ENCODE assay signal across 16 cellular contexts in the genomic region with DNA sequence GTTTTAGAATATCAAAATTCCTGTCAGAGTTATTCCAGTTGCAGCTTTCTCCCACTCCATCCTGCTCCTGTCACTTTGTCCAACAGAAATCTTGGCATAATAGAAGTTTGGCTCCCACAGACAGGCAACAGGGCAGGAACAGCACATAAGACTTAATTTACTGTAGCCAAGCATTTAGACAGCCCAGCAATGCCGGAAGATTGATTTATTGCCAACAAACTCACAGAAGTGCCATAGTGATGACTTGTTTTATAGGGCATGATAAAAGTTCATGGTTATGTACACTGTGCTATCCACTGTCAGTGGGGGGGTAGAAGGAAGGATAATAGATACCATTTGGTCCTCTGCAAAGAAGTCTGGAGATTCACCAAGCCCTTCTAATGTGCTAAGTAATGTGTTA.
DNase-seq lines count a peak whose midpoint lies in the region; ATAC-seq and TF ChIP-seq lines count a peak whose summit lies in the region.
"Had no signal": no experiment of that assay in that cellular context is flagged by ENCODE, and none has a peak within 500 bp of the region (broad histone marks: within the 10 kb centered on the region; RNA-seq: fewer than 3 reads in every experiment).

No MANE protein-coding gene starts in this region.

- H3K4me3 ChIP-seq in heart left ventricle (no peak overlapping the region), foreskin fibroblast (ENCODE audit: low read depth in 1 of 2, low read length in 2 of 2) (no peak overlapping the region)
- H3K4me3 ChIP-seq: sigmoid colon had no signal

- intact Hi-C loops in heart left ventricle (cut with DNase I) = no loop called here
- intact Hi-C loops in cardiac septum (cut with DNase I) = no loop called here

- TF ChIP-seq CTCF in heart left ventricle (IDR thresholded peaks at IDR 0.05) (no peak), foreskin fibroblast (IDR thresholded peaks at IDR 0.05; ENCODE audit: low read depth, low read length) (no peak)

- H3K27me3 ChIP-seq in heart left ventricle = no peaks in the 10 kb centered on the region
- H3K27me3 ChIP-seq: sigmoid colon had no signal

- no peaks in the 10 kb centered on the region for H3K36me3 ChIP-seq in heart left ventricle
- H3K36me3 ChIP-seq: sigmoid colon had no signal

- H3K27ac ChIP-seq in heart left ventricle = no peak overlapping the region
- H3K27ac ChIP-seq: sigmoid colon had no signal

- peaks cover 0 to 17% (median 6%) of the 10 kb centered on the region in 12 donors for H3K4me1 ChIP-seq in heart left ventricle
- H3K4me1 ChIP-seq: sigmoid colon had no signal

- ATAC-seq in heart left ventricle (peak in 3 of 4 donors; percentile 28 to 42 (median 39)), SK-N-SH treated with all-trans-retinoic acid at 6 μM for 48 hours (peak; percentile 52; the same call in 2 of the 3 replicates), HG02798 (IDR thresholded peaks at IDR 0.05; ENCODE audit: poor library complexity, unreplicated experiment) (no peak), HG03354 (IDR thresholded peaks at IDR 0.05; ENCODE audit: poor library complexity, severe bottlenecking, unreplicated experiment) (no peak)
- ATAC-seq: left lobe of liver had no signal

- 32 to 47% (median 43%) methylated on average over 1 of the region's 1 CpG for WGBS in heart left ventricle, 4 donors

- DNase-seq in heart left ventricle (no peak), cardiac septum (ENCODE audit: low spot score) (no peak), foreskin fibroblast (peak; percentile 51 to 83), anterior cingulate cortex (lab: John Stamatoyannopoulos, UW) (no peak), SW 1271 (lab: John Stamatoyannopoulos, UW) (no peak)
- DNase-seq: aorta; effector CD4-positive, alpha-beta T cell; head of caudate nucleus; NCI-H1417 treated with DMSO at 0.1 percent for 48 hours; NCI-H524; nephron progenitor cell; sigmoid colon had no signal

- H3K9me3 ChIP-seq in heart left ventricle = peaks cover 0 to 17% (median 1%) of the 10 kb centered on the region in 12 donors

- no peak for TF ChIP-seq POLR2A in heart left ventricle (IDR thresholded peaks at IDR 0.05)

TF ChIP-seq in SK-N-SH treated with all-trans-retinoic acid at 6 μM for 48 hours, 23 proteins besides CTCF, POLR2A, EP300 and RAD21:
- TF ChIP-seq CSDC2 (CRISPR knock-in tag; IDR thresholded peaks at IDR 0.05) (no peak), BACH2 (CRISPR knock-in tag; IDR thresholded peaks at IDR 0.05; ENCODE audit: borderline replicate concordance) (no peak), ISL1 (CRISPR knock-in tag; IDR thresholded peaks at IDR 0.05) (peak; percentile 50; the same call in 1 of the 2 replicates), ARNTL (CRISPR knock-in tag; IDR thresholded peaks at IDR 0.05; ENCODE audit: borderline replicate concordance, low read depth) (no peak)
- TF ChIP-seq, protein P1, sequence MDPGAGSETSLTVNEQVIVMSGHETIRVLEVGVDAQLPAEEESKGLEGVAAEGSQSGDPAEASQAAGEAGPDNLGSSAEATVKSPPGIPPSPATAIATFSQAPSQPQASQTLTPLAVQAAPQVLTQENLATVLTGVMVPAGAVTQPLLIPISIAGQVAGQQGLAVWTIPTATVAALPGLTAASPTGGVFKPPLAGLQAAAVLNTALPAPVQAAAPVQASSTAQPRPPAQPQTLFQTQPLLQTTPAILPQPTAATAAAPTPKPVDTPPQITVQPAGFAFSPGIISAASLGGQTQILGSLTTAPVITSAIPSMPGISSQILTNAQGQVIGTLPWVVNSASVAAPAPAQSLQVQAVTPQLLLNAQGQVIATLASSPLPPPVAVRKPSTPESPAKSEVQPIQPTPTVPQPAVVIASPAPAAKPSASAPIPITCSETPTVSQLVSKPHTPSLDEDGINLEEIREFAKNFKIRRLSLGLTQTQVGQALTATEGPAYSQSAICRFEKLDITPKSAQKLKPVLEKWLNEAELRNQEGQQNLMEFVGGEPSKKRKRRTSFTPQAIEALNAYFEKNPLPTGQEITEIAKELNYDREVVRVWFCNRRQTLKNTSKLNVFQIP (CRISPR knock-in tag; IDR thresholded peaks at IDR 0.05; ENCODE audit: borderline replicate concordance, low read depth) = no peak
- TF ChIP-seq, protein P2, sequence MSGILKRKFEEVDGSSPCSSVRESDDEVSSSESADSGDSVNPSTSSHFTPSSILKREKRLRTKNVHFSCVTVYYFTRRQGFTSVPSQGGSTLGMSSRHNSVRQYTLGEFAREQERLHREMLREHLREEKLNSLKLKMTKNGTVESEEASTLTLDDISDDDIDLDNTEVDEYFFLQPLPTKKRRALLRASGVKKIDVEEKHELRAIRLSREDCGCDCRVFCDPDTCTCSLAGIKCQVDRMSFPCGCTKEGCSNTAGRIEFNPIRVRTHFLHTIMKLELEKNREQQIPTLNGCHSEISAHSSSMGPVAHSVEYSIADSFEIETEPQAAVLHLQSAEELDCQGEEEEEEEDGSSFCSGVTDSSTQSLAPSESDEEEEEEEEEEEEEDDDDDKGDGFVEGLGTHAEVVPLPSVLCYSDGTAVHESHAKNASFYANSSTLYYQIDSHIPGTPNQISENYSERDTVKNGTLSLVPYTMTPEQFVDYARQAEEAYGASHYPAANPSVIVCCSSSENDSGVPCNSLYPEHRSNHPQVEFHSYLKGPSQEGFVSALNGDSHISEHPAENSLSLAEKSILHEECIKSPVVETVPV (CRISPR knock-in tag; IDR thresholded peaks at IDR 0.05) = no peak

Comparison
In these comparisons a context has a peak if more than half of its experiments do, and no peak if none do; other contexts are left out.
1. ATAC-seq: peak in heart left ventricle (3 of 4) and SK-N-SH treated with all-trans-retinoic acid at 6 μM for 48 hours (single experiment); none in HG02798 (single experiment) and HG03354 (single experiment).
2. DNase-seq: peak in foreskin fibroblast (2 of 2); none in heart left ventricle (0 of 5), cardiac septum (single experiment), anterior cingulate cortex (0 of 58) and SW 1271 (0 of 2).